In genomic region chr6:32973934-32974333, GRCh38 we compare ENCODE assay signal across 1 cellular context.
TF ChIP-seq lines count a peak whose summit lies in the region.

No MANE protein-coding gene starts in this region.

TF ChIP-seq in HepG2, 621 proteins besides CTCF, POLR2A, EP300 and RAD21:
- TF ChIP-seq ZNF841 (CRISPR knock-in tag; IDR thresholded peaks at IDR 0.05; ENCODE audit: borderline replicate concordance) = no peak
- peak; percentile 24 for TF ChIP-seq AGO2 (optimal IDR thresholded peaks at IDR 0.05; ENCODE audit: low read depth, low read length)
- TF ChIP-seq RBFOX2 (IDR thresholded peaks at IDR 0.05; ENCODE audit: low read depth, low read length) = peak; percentile 20
